Comparison of ENCODE assay signal across 1 cellular context in the genomic region with DNA sequence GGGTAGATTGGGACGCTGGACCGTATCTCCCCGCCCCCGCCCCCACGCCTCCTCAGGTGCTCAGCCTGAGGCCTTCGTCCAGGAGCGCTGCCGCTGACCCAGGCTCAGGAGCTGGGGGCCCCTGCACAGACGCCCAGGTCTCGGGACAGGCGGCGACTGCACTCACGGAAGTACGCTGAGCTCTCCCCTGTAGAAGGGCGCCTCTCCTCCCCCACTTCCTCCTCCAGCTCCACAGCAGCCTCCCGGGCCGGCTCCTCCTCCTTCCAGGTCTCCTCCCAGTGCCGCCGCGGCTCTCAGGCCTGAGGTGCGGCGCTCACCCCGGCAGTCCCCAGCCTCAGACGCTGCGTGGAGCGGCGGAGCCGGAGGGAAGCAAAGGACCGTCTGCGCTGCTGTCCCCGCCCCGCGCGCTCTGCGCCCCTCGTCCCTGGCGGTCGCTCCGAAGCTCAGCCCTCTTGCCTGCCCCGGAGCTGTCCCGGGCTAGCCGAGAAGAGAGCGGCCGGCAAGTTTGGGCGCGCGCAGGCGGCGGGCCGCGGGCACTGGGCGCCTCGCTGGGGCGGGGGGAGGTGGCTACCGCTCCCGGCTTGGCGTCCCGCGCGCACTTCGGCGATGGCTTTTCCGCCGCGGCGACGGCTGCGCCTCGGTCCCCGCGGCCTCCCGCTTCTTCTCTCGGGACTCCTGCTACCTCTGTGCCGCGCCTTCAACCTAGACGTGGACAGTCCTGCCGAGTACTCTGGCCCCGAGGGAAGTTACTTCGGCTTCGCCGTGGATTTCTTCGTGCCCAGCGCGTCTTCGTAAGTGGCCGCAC.
TF ChIP-seq lines count a peak whose summit lies in the region.

A gene (plus strand): TSS at position 324 of the 805 bp plus-strand sequence. CDS start 283 bp downstream, at position 607.

TF ChIP-seq in HepG2, 621 proteins besides CTCF, POLR2A, EP300 and RAD21 (continued from another document and continues in another):
- TF ChIP-seq, protein P1, sequence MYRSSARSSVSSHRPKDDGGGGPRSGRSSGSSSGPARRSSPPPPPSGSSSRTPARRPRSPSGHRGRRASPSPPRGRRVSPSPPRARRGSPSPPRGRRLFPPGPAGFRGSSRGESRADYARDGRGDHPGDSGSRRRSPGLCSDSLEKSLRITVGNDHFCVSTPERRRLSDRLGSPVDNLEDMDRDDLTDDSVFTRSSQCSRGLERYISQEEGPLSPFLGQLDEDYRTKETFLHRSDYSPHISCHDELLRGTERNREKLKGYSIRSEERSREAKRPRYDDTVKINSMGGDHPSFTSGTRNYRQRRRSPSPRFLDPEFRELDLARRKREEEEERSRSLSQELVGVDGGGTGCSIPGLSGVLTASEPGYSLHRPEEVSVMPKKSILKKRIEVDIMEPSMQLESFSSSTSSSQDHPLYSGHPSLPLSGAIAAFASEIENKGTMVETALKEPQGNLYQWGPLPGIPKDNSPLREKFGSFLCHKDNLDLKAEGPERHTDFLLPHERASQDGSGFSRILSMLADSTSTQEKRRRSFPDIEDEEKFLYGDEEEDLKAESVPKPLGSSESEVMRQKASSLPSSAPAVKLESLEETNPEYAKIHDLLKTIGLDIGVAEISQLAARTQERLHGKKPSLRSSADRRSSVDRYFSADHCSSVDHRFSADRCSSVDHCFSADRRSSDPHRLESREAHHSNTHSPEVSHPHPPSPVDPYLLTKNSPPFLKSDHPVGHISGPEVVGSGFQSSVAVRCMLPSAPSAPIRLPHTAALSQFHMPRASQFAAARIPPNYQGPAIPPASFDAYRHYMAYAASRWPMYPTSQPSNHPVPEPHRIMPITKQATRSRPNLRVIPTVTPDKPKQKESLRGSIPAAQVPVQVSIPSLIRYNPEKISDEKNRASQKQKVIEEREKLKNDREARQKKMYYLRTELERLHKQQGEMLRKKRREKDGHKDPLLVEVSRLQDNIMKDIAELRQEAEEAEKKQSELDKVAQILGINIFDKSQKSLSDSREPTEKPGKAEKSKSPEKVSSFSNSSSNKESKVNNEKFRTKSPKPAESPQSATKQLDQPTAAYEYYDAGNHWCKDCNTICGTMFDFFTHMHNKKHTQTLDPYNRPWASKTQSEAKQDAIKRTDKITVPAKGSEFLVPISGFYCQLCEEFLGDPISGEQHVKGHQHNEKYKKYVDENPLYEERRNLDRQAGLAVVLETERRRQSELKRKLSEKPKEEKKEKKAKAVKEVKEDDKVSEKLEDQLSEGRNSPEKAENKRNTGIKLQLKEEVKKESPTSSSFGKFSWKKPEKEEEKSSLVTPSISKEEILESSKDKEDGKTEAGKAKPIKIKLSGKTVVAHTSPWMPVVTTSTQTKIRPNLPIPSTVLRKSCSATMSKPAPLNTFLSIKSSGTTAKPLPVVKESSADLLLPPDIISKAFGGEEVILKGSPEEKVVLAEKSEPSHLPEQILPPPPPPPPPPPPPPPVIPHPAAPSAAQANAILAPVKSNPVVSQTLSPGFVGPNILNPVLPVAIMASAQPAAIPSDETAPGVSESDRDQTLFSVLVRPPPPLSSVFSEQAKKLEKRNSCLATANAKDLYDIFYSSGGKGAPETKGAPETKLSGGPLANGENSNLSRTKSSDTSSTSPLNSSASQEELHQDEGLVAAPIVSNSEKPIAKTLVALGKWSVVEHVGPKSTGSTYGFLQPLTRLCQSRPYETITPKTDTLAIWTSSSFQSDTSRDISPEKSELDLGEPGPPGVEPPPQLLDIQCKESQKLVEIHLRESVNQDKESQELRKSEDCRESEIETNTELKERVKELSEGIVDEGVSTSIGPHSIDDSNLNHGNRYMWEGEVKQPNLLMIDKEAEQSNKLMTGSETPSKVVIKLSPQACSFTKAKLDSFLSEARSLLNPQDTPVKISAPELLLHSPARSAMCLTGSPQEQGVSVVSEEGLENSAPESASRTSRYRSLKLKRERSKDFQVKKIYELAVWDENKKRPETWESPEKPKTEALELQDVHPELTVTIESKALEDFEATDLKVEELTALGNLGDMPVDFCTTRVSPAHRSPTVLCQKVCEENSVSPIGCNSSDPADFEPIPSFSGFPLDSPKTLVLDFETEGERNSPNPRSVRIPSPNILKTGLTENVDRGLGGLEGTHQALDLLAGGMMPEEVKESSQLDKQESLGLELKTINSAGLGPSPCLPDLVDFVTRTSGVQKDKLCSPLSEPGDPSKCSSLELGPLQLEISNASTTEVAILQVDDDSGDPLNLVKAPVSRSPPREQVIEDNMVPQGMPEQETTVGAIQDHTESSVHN (CRISPR knock-in tag; IDR thresholded peaks at IDR 0.05), result peak; percentile 17; the same call in 1 of the 2 replicates
- no peak for TF ChIP-seq ZNF713 (CRISPR knock-in tag; IDR thresholded peaks at IDR 0.05)
- peak; percentile 78 for TF ChIP-seq CBFB (CRISPR knock-in tag; IDR thresholded peaks at IDR 0.05)
- TF ChIP-seq PITX1 (CRISPR knock-in tag; IDR thresholded peaks at IDR 0.05), result no peak
- peak; percentile 69 for TF ChIP-seq ZNF430 (CRISPR knock-in tag; IDR thresholded peaks at IDR 0.05)
- TF ChIP-seq ZNF354B (CRISPR knock-in tag; IDR thresholded peaks at IDR 0.05), result peak; percentile 54; the same call in 1 of the 2 replicates
- peak; percentile 97 for TF ChIP-seq ARNT2 (CRISPR knock-in tag; IDR thresholded peaks at IDR 0.05; ENCODE audit: low read depth)
- TF ChIP-seq, protein P2, sequence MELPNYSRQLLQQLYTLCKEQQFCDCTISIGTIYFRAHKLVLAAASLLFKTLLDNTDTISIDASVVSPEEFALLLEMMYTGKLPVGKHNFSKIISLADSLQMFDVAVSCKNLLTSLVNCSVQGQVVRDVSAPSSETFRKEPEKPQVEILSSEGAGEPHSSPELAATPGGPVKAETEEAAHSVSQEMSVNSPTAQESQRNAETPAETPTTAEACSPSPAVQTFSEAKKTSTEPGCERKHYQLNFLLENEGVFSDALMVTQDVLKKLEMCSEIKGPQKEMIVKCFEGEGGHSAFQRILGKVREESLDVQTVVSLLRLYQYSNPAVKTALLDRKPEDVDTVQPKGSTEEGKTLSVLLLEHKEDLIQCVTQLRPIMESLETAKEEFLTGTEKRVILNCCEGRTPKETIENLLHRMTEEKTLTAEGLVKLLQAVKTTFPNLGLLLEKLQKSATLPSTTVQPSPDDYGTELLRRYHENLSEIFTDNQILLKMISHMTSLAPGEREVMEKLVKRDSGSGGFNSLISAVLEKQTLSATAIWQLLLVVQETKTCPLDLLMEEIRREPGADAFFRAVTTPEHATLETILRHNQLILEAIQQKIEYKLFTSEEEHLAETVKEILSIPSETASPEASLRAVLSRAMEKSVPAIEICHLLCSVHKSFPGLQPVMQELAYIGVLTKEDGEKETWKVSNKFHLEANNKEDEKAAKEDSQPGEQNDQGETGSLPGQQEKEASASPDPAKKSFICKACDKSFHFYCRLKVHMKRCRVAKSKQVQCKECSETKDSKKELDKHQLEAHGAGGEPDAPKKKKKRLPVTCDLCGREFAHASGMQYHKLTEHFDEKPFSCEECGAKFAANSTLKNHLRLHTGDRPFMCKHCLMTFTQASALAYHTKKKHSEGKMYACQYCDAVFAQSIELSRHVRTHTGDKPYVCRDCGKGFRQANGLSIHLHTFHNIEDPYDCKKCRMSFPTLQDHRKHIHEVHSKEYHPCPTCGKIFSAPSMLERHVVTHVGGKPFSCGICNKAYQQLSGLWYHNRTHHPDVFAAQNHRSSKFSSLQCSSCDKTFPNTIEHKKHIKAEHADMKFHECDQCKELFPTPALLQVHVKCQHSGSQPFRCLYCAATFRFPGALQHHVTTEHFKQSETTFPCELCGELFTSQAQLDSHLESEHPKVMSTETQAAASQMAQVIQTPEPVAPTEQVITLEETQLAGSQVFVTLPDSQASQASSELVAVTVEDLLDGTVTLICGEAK (IDR thresholded peaks at IDR 0.05), result no peak
- TF ChIP-seq, protein P2 (CRISPR knock-in tag; IDR thresholded peaks at IDR 0.05), result peak; percentile 90
- no peak for TF ChIP-seq SMC3 (IDR thresholded peaks at IDR 0.05; ENCODE audit: low read length)
- TF ChIP-seq ZNF3 (CRISPR knock-in tag; IDR thresholded peaks at IDR 0.05), result no peak
- TF ChIP-seq JDP2 (CRISPR knock-in tag; IDR thresholded peaks at IDR 0.05; ENCODE audit: borderline replicate concordance), result no peak; the same call in 1 of the 2 replicates
- no peak for TF ChIP-seq U2AF1 (optimal IDR thresholded peaks at IDR 0.05; ENCODE audit: low read depth, low read length)
- peak; percentile 70 for TF ChIP-seq AGO2 (optimal IDR thresholded peaks at IDR 0.05; ENCODE audit: low read depth, low read length)
- TF ChIP-seq ZNF296 (CRISPR knock-in tag; conservative IDR thresholded peaks at IDR 0.05), result no peak
- TF ChIP-seq MEIS2 (CRISPR knock-in tag; IDR thresholded peaks at IDR 0.05), result no peak; the same call in 1 of the 2 replicates
- no peak for TF ChIP-seq MLLT10 (CRISPR knock-in tag; IDR thresholded peaks at IDR 0.05)
- TF ChIP-seq, protein P3, sequence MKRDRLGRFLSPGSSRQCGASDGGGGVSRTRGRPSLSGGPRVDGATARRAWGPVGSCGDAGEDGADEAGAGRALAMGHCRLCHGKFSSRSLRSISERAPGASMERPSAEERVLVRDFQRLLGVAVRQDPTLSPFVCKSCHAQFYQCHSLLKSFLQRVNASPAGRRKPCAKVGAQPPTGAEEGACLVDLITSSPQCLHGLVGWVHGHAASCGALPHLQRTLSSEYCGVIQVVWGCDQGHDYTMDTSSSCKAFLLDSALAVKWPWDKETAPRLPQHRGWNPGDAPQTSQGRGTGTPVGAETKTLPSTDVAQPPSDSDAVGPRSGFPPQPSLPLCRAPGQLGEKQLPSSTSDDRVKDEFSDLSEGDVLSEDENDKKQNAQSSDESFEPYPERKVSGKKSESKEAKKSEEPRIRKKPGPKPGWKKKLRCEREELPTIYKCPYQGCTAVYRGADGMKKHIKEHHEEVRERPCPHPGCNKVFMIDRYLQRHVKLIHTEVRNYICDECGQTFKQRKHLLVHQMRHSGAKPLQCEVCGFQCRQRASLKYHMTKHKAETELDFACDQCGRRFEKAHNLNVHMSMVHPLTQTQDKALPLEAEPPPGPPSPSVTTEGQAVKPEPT (CRISPR knock-in tag; IDR thresholded peaks at IDR 0.05; ENCODE audit: low read depth), result no peak
- TF ChIP-seq, protein P4, sequence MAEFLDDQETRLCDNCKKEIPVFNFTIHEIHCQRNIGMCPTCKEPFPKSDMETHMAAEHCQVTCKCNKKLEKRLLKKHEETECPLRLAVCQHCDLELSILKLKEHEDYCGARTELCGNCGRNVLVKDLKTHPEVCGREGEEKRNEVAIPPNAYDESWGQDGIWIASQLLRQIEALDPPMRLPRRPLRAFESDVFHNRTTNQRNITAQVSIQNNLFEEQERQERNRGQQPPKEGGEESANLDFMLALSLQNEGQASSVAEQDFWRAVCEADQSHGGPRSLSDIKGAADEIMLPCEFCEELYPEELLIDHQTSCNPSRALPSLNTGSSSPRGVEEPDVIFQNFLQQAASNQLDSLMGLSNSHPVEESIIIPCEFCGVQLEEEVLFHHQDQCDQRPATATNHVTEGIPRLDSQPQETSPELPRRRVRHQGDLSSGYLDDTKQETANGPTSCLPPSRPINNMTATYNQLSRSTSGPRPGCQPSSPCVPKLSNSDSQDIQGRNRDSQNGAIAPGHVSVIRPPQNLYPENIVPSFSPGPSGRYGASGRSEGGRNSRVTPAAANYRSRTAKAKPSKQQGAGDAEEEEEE (CRISPR knock-in tag; IDR thresholded peaks at IDR 0.05; ENCODE audit: borderline replicate concordance), result 0 out of 2 replicates have a peak, but pooled peaks have one; percentile 50
- TF ChIP-seq SUZ12 (IDR thresholded peaks at IDR 0.05; ENCODE audit: low read depth, low read length), result no peak
- TF ChIP-seq ZEB1 (IDR thresholded peaks at IDR 0.05; ENCODE audit: insufficient replicate concordance, low read depth), result peak; percentile 62
- TF ChIP-seq KAT8 (CRISPR knock-in tag; IDR thresholded peaks at IDR 0.05), result peak; percentile 84
- TF ChIP-seq NCOR1 (IDR thresholded peaks at IDR 0.05; ENCODE audit: borderline replicate concordance, low read length), result 0 out of 2 replicates have a peak, but pooled peaks have one; percentile 24
- TF ChIP-seq, protein P5, sequence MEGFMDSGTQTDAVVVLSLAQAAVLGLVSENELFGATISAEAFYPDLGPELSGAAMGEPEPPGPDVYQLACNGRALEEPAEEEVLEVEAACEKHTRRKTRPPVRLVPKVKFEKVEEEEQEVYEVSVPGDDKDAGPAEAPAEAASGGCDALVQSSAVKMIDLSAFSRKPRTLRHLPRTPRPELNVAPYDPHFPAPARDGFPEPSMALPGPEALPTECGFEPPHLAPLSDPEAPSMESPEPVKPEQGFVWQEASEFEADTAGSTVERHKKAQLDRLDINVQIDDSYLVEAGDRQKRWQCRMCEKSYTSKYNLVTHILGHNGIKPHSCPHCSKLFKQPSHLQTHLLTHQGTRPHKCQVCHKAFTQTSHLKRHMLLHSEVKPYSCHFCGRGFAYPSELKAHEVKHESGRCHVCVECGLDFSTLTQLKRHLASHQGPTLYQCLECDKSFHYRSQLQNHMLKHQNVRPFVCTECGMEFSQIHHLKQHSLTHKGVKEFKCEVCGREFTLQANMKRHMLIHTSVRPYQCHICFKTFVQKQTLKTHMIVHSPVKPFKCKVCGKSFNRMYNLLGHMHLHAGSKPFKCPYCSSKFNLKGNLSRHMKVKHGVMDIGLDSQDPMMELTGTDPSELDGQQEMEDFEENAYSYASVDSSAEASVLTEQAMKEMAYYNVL (CRISPR knock-in tag; IDR thresholded peaks at IDR 0.05; ENCODE audit: borderline replicate concordance), result peak; percentile 82
- TF ChIP-seq ZNF282 (IDR thresholded peaks at IDR 0.05; ENCODE audit: partially characterized antibody), result no peak
- peak; percentile 33 for TF ChIP-seq STAG1 (CRISPR knock-in tag; IDR thresholded peaks at IDR 0.05)
- no peak for TF ChIP-seq NFE2L2 (IDR thresholded peaks at IDR 0.05; ENCODE audit: low read length)
- TF ChIP-seq FOXK2 (IDR thresholded peaks at IDR 0.05), result no peak
- peak; percentile 58 for TF ChIP-seq ZNF256 (CRISPR knock-in tag; conservative IDR thresholded peaks at IDR 0.05)
